In genomic region chr7:157813741-157814661, GRCh38 we compare ENCODE assay signal across 25 cellular contexts.
"Had no signal": no experiment of that assay in that cellular context is flagged by ENCODE, and none has a peak within 500 bp of the region (broad histone marks: within the 10 kb centered on the region; RNA-seq: fewer than 3 reads in every experiment).

No MANE protein-coding gene starts in this region.

- H3K36me3 Mint-ChIP-seq: activated naive CD8-positive, alpha-beta T cell treated with anti-CD3 and anti-CD28 coated beads, Interleukin-2, amount 10 ng/mL, durations not matched to agents 7 days and 5 days had no signal

- H3K27ac Mint-ChIP-seq: activated naive CD8-positive, alpha-beta T cell treated with anti-CD3 and anti-CD28 coated beads, Interleukin-2, amount 10 ng/mL, durations not matched to agents 7 days and 5 days; activated T-helper 17 cell treated with anti-CD3 and anti-CD28 coated beads, Interleukin-2, amount 50 U/mL, for 72 hours had no signal

- H3K27me3 Mint-ChIP-seq: activated naive CD8-positive, alpha-beta T cell treated with anti-CD3 and anti-CD28 coated beads, Interleukin-2, amount 10 ng/mL, durations not matched to agents 7 days and 5 days had no signal

- H3K9me3 ChIP-seq: adrenal gland, MG63, SJCRH30, SK-N-SH had no signal

- H3K4me2 ChIP-seq: SK-N-SH had no signal

- H3K4me3 Mint-ChIP-seq: activated naive CD8-positive, alpha-beta T cell treated with anti-CD3 and anti-CD28 coated beads, Interleukin-2, amount 10 ng/mL, durations not matched to agents 7 days and 5 days; activated T-helper 17 cell treated with anti-CD3 and anti-CD28 coated beads, Interleukin-2, amount 50 U/mL, for 72 hours had no signal

- ATAC-seq: activated T-helper 17 cell treated with anti-CD3 and anti-CD28 coated beads, Interleukin-2, amount 50 U/mL, for 72 hours had no signal

- H3K4me1 ChIP-seq: adrenal gland, breast epithelium, SJCRH30 had no signal

- H3K27ac ChIP-seq: adrenal gland, breast epithelium, SJCRH30 had no signal

- H3K4me3 ChIP-seq: adrenal gland, breast epithelium, MG63, SJCRH30 had no signal

- DNase-seq: activated CD4-positive, alpha-beta T cell treated with anti-CD3 and anti-CD28 coated beads for 48 hours; activated CD4-positive, alpha-beta T cell treated with anti-CD3 and anti-CD28 coated beads, Interleukin-2, amount 50 U/mL, for 48 hours; activated CD4-positive, CD25-positive, alpha-beta regulatory T cell treated with anti-CD3 and anti-CD28 coated beads, Interleukin-2, amount 50 U/mL, for 72 hours; activated naive CD4-positive, alpha-beta T cell treated with anti-CD3 and anti-CD28 coated beads, Interleukin-2, amount 50 U/mL, for 16 hours; activated naive CD8-positive, alpha-beta T cell treated with anti-CD3 and anti-CD28 coated beads, Interleukin-2, amount 10 ng/mL, durations not matched to agents 7 days and 5 days; activated T-cell treated with anti-CD3 and anti-CD28 coated beads for 4 hours; activated T-cell treated with anti-CD3 and anti-CD28 coated beads, Interleukin-2, amount 50 U/mL, for 48 hours; adrenal gland; anterior cingulate cortex; central memory CD4-positive, alpha-beta T cell; MG63; NCI-H1105; NCI-H1436; NCI-H1694 treated with DMSO at 0.1 percent for 48 hours; NCI-H2029 treated with DMSO at 0.1 percent for 48 hours; NCI-H345; NCI-H510A; NCI-H526 treated with DMSO at 0.1 percent for 48 hours; NCI-H82; Right ventricle myocardium superior; SJCRH30; SK-N-SH; T-helper 1 cell had no signal

- H3K9me3 Mint-ChIP-seq: activated T-helper 17 cell treated with anti-CD3 and anti-CD28 coated beads, Interleukin-2, amount 50 U/mL, for 72 hours had no signal

- H3K9ac ChIP-seq: SK-N-SH had no signal

- H3K4me1 Mint-ChIP-seq: activated naive CD8-positive, alpha-beta T cell treated with anti-CD3 and anti-CD28 coated beads, Interleukin-2, amount 10 ng/mL, durations not matched to agents 7 days and 5 days had no signal

- H3K27me3 ChIP-seq: adrenal gland, MG63, SJCRH30 had no signal

- H3K36me3 ChIP-seq: adrenal gland, breast epithelium, MG63, SJCRH30 had no signal
